In genomic region chr10:51699475-51700227, GRCh38 we compare ENCODE assay signal across 8 cellular contexts. TPM values are rescaled to one million over a fixed set of nuclear protein-coding genes. Genes with fewer than 3 reads are reported as not detected.
DNase-seq lines count a peak whose midpoint lies in the region; TF ChIP-seq lines count a peak whose summit lies in the region.

Gene CSTF2T (minus strand): TSS chr10:51699595. CDS start chr10:51699549, 46 bp downstream.

- H3K79me2 ChIP-seq in SK-N-SH (ENCODE audit: insufficient read depth), result peaks cover 37% of the 10 kb centered on the region

- H3K4me1 ChIP-seq in SK-N-SH (ENCODE audit: control insufficient read depth in 1 of 2, insufficient read depth in 2 of 2, low read depth in 1 of 2, low read length in 1 of 2), result peaks cover 0 to 26% of the 10 kb centered on the region in 2 experiments; a peak in 3 of 4 replicates
- H3K4me1 ChIP-seq in suprapubic skin, result peaks cover 42% of the 10 kb centered on the region

- H2AFZ ChIP-seq in SK-N-SH (ENCODE audit: low read depth), result peak within 1 kb of the TSS; percentile 89

- H3K4me2 ChIP-seq in SK-N-SH, result peak within 1 kb of the TSS; percentile 86

- 3% methylated on average over 43 of the region's 45 CpGs for WGBS in SK-N-SH (ENCODE audit: low lambda C conversion rate)
- under 1% methylated on average over 45 of the region's 45 CpGs for WGBS in suprapubic skin

- no peaks in the 10 kb centered on the region for H3K27me3 ChIP-seq in SK-N-SH (ENCODE audit: insufficient read depth)
- H3K27me3 ChIP-seq in suprapubic skin, result no peaks in the 10 kb centered on the region

- peaks cover 18% of the 10 kb centered on the region for H3K36me3 Mint-ChIP-seq in HFFc6 (ENCODE audit: low read depth)

- H3K36me3 ChIP-seq in SK-N-SH (replicated peaks in 1 of 2; ENCODE audit: control insufficient read depth in 1 of 2, insufficient read depth in 2 of 2, low read length in 1 of 2) (peaks cover 25 to 32% of the 10 kb centered on the region in 2 experiments), suprapubic skin (peaks cover 5% of the 10 kb centered on the region)

- H3K4me3 ChIP-seq in NB4 (ENCODE audit: low read depth, low read length) (peak within 1 kb of the TSS; percentile 98), SK-N-SH (ENCODE audit: low read depth in 2 of 2, low read length in 1 of 2) (peak within 1 kb of the TSS; percentile 79 to 99), suprapubic skin (peak within 1 kb of the TSS; percentile 76)

- peak within 1 kb of the TSS; percentile 98 for H3K4me3 Mint-ChIP-seq in HFFc6

- CTCF ChIA-PET in SK-N-SH (lab: Yijun Ruan, JAX), result interaction anchor here (1.3 to 1.7 kb wide), 2 partner anchors 10 to 636 kb away, joined by 4 to 6 read pairs; no protein-coding TSS in a partner anchor

- peak; percentile 27 for TF ChIP-seq POLR2A in NB4 (IDR thresholded peaks at IDR 0.05; ENCODE audit: extremely low read depth, insufficient read length)
- TF ChIP-seq POLR2A in suprapubic skin (IDR thresholded peaks at IDR 0.05), result peak in 1 of 2 donors; percentile 58

- DNase-seq in GM04503 (ENCODE audit: low read depth) (peak; percentile 71), HFFc6 (peak; percentile 85), NB4 (ENCODE audit: low read depth) (peak; percentile 93), SK-N-SH (peak; percentile 64), globus pallidus (ENCODE audit: low spot score) (peak; percentile 94), nucleus accumbens (lab: John Stamatoyannopoulos, UW) (peak; percentile 19 to 98 (median 89)), suprapubic skin (ENCODE audit: low spot score in 2 of 2) (peak; percentile 90 to 91)
- DNase-seq in activated naive CD4-positive, alpha-beta T cell treated with anti-CD3 and anti-CD28 coated beads, Interleukin-2, amount 50 U/mL, for 16 hours, result peak; percentile 86

- peak within 1 kb of the TSS; percentile 99 for H3K27ac Mint-ChIP-seq in HFFc6

- POLR2A ChIA-PET in SK-N-SH (lab: Yijun Ruan, JAX), result interaction anchor here (0.6 kb wide), 1 partner anchor 543 kb away, joined by 3 read pairs; no protein-coding TSS in a partner anchor

- H3K9me2 ChIP-seq in SK-N-SH, result no peaks in the 10 kb centered on the region

- H3K27me3 Mint-ChIP-seq in HFFc6 (ENCODE audit: insufficient read depth), result peaks cover 3% of the 10 kb centered on the region; the same call in 1 of the 2 replicates

- peak within 1 kb of the TSS; percentile 73 for H3K9ac ChIP-seq in SK-N-SH

- no peaks in the 10 kb centered on the region for H3K9me3 Mint-ChIP-seq in HFFc6

- no peaks in the 10 kb centered on the region for H3K9me3 ChIP-seq in SK-N-SH
- H3K9me3 ChIP-seq in suprapubic skin, result no peaks in the 10 kb centered on the region

- H3K4me1 Mint-ChIP-seq in HFFc6 (ENCODE audit: low read depth), result peaks cover 27% of the 10 kb centered on the region

- peak within 1 kb of the TSS; percentile 86 to 99 for H3K27ac ChIP-seq in SK-N-SH (ENCODE audit: low read depth in 2 of 2, low read length in 1 of 2)
- H3K27ac ChIP-seq in suprapubic skin, result peak within 1 kb of the TSS; percentile 97

- peaks cover 4% of the 10 kb centered on the region for H4K20me1 ChIP-seq in SK-N-SH (ENCODE audit: insufficient read depth)

- H3F3A ChIP-seq in SK-N-SH (replicated peaks; ENCODE audit: insufficient read depth), result peaks cover 5% of the 10 kb centered on the region

- peak; percentile 21; the same call in 1 of the 2 replicates for TF ChIP-seq RAD21 in SK-N-SH (IDR thresholded peaks at IDR 0.05; ENCODE audit: low read length)

- TF ChIP-seq EP300 in SK-N-SH (IDR thresholded peaks at IDR 0.05; ENCODE audit: borderline replicate concordance in 1 of 2, low read depth in 1 of 2, low read length in 1 of 2) (0 out of 4 replicates have a peak, but pooled peaks of 1 of the 2 experiments have one; percentile 13), suprapubic skin (IDR thresholded peaks at IDR 0.05) (no peak)

- TF ChIP-seq CTCF in HFFc6 (IDR thresholded peaks at IDR 0.05) (no peak), NB4 (IDR thresholded peaks at IDR 0.05; ENCODE audit: low read depth, low read length) (no peak), SK-N-SH (IDR thresholded peaks at IDR 0.05) (no peak), suprapubic skin (IDR thresholded peaks at IDR 0.05) (no peak)

TF ChIP-seq in SK-N-SH, 30 proteins besides CTCF, POLR2A, EP300 and RAD21 (continues in another document):
- peak; percentile 58; the same call in 1 of the 2 replicates for TF ChIP-seq SIN3A (IDR thresholded peaks at IDR 0.05; ENCODE audit: borderline replicate concordance, low read depth, low read length)
- TF ChIP-seq ELF1 (IDR thresholded peaks at IDR 0.05), result peak; percentile 71
- TF ChIP-seq PBX3 (IDR thresholded peaks at IDR 0.05), result no peak
- no peak for TF ChIP-seq JUND (IDR thresholded peaks at IDR 0.05)
- TF ChIP-seq MXI1 (IDR thresholded peaks at IDR 0.05; ENCODE audit: low read depth, low read length), result peak; percentile 96
- TF ChIP-seq POLR2AphosphoS5 (IDR thresholded peaks at IDR 0.05; ENCODE audit: low read depth, low read length), result peak; percentile 85
- peak; percentile 47 for TF ChIP-seq CHD2 (IDR thresholded peaks at IDR 0.05; ENCODE audit: low read length, partially characterized antibody)
- peak; percentile 31; the same call in 1 of the 2 replicates for TF ChIP-seq IRF3 (IDR thresholded peaks at IDR 0.05; ENCODE audit: low read depth, low read length)
- no peak for TF ChIP-seq GATA2 (CRISPR knock-in tag; IDR thresholded peaks at IDR 0.05)
- peak; percentile 5; the same call in 1 of the 2 replicates for TF ChIP-seq RCOR1 (IDR thresholded peaks at IDR 0.05; ENCODE audit: low read length)
- TF ChIP-seq NFIC (IDR thresholded peaks at IDR 0.05; ENCODE audit: borderline replicate concordance), result no peak
- no peak for TF ChIP-seq NRF1 (IDR thresholded peaks at IDR 0.05; ENCODE audit: low read depth, low read length)
- TF ChIP-seq YY1 (IDR thresholded peaks at IDR 0.05; ENCODE audit: low read depth), result peak; percentile 99
- TF ChIP-seq USF1 (IDR thresholded peaks at IDR 0.05; ENCODE audit: borderline replicate concordance, low read depth), result peak; percentile 27; the same call in 1 of the 2 replicates
- peak; percentile 91 for TF ChIP-seq MAX (IDR thresholded peaks at IDR 0.05; ENCODE audit: low read depth)
- TF ChIP-seq FOSL2 (IDR thresholded peaks at IDR 0.05; ENCODE audit: borderline replicate concordance, low read depth), result no peak
- no peak for TF ChIP-seq FOXJ3 (CRISPR knock-in tag; IDR thresholded peaks at IDR 0.05)
- no peak for TF ChIP-seq RXRA (IDR thresholded peaks at IDR 0.05; ENCODE audit: borderline replicate concordance, low read depth)
- peak; percentile 99 for TF ChIP-seq GABPA (IDR thresholded peaks at IDR 0.05; ENCODE audit: low read depth)
- TF ChIP-seq EZH2phosphoT487 (IDR thresholded peaks at IDR 0.05; ENCODE audit: borderline replicate concordance, low read depth), result no peak
- no peak; the same call in 1 of the 2 replicates for TF ChIP-seq TCF12 (IDR thresholded peaks at IDR 0.05)
- no peak; the same call in 1 of the 2 replicates for TF ChIP-seq MEF2A (IDR thresholded peaks at IDR 0.05; ENCODE audit: borderline replicate concordance, low read depth)
- TF ChIP-seq USF2 (IDR thresholded peaks at IDR 0.05; ENCODE audit: borderline replicate concordance, low read depth, low read length), result no peak
- peak; percentile 77 for TF ChIP-seq TAF1 (IDR thresholded peaks at IDR 0.05; ENCODE audit: borderline replicate concordance, low read depth, low read length)

RNA-seq across cellular contexts. Expression of gene CSTF2T, which starts in this region (rescaled TPM):
- 10 to 100 TPM; 12.4 to 15.8 (median 15.6) TPM for total RNA-seq in HFFc6 (2021; fragmentation: NEBNext Ultra II Directional; extraction: Animal tissue kit (Norgen Biotek cat#: 25700))
- 4.3 and 4.6 TPM in 2 replicates for polyA plus RNA-seq in SK-N-SH (2012; rRNA removed)
- 4.7 and 5.4 TPM in 2 replicates for polyA plus RNA-seq in SK-N-SH (2012; cell fraction: cytosol; rRNA removed)
- 2.4 and 3.3 TPM in 2 replicates for polyA plus RNA-seq in SK-N-SH (2012; cell fraction: nucleus; rRNA removed)
- total RNA-seq in suprapubic skin, result 10 to 100 TPM; 14.2 to 17.5 (median 15.1) TPM

Comparison
In these comparisons a context has a peak if more than half of its experiments do, and no peak if none do; other contexts are left out.
1. Peak in every context shown above with its lines: DNase-seq, H3K4me3 ChIP-seq and H3K27ac ChIP-seq.